Comparison of ENCODE assay signal across 1 cellular context in the genomic region with DNA sequence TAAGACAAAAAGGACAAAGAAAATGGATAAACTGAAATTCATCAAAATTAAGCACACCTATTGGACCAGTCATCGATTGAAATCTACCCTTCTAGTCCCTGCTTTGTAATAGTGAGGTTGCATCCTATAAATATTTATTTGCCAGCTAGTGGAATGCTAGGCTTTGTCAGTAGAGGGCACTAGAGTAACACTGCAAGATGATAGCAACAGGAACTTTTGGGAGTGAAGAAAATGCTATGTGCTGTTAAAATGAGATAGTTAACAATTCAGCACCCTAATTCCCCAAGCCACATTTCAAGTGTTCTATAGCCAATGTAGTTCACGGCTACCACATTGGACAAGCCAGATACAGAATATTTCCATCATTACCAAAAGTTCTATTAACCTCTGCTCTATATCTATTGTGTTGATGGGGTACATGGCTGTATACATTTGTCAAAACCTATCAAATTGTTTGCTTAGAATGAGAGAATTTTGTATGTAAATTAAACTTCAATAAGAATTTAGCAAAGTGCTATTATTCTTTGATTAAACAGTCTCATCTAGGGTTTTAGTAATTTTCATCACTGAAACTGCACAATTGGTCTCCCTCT.
A peak's percentile ranks its signal among the peaks of the same experiment; 100 is the strongest.
TF ChIP-seq lines count a peak whose summit lies in the region.

No MANE protein-coding gene starts in this region.

TF ChIP-seq in HepG2, 621 proteins besides CTCF, POLR2A, EP300 and RAD21 (continued from another document):
- TF ChIP-seq, protein P1, sequence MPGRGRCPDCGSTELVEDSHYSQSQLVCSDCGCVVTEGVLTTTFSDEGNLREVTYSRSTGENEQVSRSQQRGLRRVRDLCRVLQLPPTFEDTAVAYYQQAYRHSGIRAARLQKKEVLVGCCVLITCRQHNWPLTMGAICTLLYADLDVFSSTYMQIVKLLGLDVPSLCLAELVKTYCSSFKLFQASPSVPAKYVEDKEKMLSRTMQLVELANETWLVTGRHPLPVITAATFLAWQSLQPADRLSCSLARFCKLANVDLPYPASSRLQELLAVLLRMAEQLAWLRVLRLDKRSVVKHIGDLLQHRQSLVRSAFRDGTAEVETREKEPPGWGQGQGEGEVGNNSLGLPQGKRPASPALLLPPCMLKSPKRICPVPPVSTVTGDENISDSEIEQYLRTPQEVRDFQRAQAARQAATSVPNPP (CRISPR knock-in tag; IDR thresholded peaks at IDR 0.05) = no peak
- TF ChIP-seq, protein P2, sequence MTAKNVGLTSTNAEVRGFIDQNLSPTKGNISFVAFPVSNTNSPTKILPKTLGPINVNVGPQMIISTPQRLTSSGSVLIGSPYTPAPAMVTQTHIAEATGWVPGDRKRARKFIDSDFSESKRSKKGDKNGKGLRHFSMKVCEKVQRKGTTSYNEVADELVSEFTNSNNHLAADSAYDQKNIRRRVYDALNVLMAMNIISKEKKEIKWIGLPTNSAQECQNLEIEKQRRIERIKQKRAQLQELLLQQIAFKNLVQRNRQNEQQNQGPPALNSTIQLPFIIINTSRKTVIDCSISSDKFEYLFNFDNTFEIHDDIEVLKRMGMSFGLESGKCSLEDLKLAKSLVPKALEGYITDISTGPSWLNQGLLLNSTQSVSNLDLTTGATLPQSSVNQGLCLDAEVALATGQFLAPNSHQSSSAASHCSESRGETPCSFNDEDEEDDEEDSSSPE (CRISPR knock-in tag; IDR thresholded peaks at IDR 0.05) = no peak
- TF ChIP-seq FOXO1 (CRISPR knock-in tag; IDR thresholded peaks at IDR 0.05) (no peak), NFAT5 (CRISPR knock-in tag; IDR thresholded peaks at IDR 0.05) (no peak), NRL (CRISPR knock-in tag; IDR thresholded peaks at IDR 0.05; ENCODE audit: borderline replicate concordance) (no peak), ZBTB2 (CRISPR knock-in tag; IDR thresholded peaks at IDR 0.05; ENCODE audit: low read depth) (no peak), ZNF318 (CRISPR knock-in tag; IDR thresholded peaks at IDR 0.05) (no peak)
- TF ChIP-seq, protein P3, sequence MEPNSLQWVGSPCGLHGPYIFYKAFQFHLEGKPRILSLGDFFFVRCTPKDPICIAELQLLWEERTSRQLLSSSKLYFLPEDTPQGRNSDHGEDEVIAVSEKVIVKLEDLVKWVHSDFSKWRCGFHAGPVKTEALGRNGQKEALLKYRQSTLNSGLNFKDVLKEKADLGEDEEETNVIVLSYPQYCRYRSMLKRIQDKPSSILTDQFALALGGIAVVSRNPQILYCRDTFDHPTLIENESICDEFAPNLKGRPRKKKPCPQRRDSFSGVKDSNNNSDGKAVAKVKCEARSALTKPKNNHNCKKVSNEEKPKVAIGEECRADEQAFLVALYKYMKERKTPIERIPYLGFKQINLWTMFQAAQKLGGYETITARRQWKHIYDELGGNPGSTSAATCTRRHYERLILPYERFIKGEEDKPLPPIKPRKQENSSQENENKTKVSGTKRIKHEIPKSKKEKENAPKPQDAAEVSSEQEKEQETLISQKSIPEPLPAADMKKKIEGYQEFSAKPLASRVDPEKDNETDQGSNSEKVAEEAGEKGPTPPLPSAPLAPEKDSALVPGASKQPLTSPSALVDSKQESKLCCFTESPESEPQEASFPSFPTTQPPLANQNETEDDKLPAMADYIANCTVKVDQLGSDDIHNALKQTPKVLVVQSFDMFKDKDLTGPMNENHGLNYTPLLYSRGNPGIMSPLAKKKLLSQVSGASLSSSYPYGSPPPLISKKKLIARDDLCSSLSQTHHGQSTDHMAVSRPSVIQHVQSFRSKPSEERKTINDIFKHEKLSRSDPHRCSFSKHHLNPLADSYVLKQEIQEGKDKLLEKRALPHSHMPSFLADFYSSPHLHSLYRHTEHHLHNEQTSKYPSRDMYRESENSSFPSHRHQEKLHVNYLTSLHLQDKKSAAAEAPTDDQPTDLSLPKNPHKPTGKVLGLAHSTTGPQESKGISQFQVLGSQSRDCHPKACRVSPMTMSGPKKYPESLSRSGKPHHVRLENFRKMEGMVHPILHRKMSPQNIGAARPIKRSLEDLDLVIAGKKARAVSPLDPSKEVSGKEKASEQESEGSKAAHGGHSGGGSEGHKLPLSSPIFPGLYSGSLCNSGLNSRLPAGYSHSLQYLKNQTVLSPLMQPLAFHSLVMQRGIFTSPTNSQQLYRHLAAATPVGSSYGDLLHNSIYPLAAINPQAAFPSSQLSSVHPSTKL (CRISPR knock-in tag; IDR thresholded peaks at IDR 0.05) = 0 out of 2 replicates have a peak, but pooled peaks have one; percentile 18
- TF ChIP-seq, protein P4, sequence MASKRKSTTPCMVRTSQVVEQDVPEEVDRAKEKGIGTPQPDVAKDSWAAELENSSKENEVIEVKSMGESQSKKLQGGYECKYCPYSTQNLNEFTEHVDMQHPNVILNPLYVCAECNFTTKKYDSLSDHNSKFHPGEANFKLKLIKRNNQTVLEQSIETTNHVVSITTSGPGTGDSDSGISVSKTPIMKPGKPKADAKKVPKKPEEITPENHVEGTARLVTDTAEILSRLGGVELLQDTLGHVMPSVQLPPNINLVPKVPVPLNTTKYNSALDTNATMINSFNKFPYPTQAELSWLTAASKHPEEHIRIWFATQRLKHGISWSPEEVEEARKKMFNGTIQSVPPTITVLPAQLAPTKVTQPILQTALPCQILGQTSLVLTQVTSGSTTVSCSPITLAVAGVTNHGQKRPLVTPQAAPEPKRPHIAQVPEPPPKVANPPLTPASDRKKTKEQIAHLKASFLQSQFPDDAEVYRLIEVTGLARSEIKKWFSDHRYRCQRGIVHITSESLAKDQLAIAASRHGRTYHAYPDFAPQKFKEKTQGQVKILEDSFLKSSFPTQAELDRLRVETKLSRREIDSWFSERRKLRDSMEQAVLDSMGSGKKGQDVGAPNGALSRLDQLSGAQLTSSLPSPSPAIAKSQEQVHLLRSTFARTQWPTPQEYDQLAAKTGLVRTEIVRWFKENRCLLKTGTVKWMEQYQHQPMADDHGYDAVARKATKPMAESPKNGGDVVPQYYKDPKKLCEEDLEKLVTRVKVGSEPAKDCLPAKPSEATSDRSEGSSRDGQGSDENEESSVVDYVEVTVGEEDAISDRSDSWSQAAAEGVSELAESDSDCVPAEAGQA (IDR thresholded peaks at IDR 0.05; ENCODE audit: low read depth) = no peak
- TF ChIP-seq, protein P4 (CRISPR knock-in tag; IDR thresholded peaks at IDR 0.05; ENCODE audit: borderline replicate concordance) = no peak
- TF ChIP-seq, protein P5, sequence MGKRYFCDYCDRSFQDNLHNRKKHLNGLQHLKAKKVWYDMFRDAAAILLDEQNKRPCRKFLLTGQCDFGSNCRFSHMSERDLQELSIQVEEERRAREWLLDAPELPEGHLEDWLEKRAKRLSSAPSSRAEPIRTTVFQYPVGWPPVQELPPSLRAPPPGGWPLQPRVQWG (CRISPR knock-in tag; IDR thresholded peaks at IDR 0.05; ENCODE audit: borderline replicate concordance, low read depth) = no peak
